Comparison of ENCODE assay signal across 9 cellular contexts in the genomic region with DNA sequence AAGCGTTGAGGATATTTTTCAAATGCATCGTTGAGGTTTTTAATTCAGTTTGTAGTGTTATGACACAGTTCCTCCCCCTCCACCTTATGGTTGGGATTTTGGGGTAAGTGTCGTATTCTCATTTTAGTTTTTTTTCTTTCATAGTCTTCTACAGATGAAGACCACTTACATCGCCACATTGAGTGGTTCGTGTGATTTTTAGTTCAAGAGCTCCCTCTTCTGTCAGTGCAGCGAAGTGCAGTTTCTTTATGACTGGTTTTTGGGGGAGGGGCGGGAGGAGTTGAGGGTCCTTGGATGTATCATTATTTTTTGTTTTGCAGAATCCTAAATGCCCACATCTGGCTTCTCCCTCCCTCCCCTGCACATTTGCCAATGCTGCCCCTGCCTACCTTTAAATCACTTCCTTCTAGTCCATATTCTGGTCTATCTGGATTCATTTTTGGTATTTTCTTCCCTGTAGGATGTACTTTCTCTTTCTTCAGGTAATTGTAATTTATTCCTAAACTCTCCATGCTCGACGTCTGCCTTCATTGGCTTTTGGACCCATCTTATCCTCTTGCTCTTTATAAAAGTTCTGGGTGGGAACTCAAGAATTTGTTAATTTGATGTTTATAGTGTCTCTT.
DNase-seq lines count a peak whose midpoint lies in the region; ATAC-seq lines count a peak whose summit lies in the region.
"Had no signal": no experiment of that assay in that cellular context is flagged by ENCODE, and none has a peak within 500 bp of the region (broad histone marks: within the 10 kb centered on the region; RNA-seq: fewer than 3 reads in every experiment).

No MANE protein-coding gene starts in this region.

- H3K4me1 Mint-ChIP-seq in naive B cell = no peaks in the 10 kb centered on the region

- H3K4me3 Mint-ChIP-seq in naive B cell = no peak overlapping the region

- no peak overlapping the region for H3K4me3 ChIP-seq in Jurkat, Clone E6-1 (ENCODE audit: low read length)
- H3K4me3 ChIP-seq: BLaER1 treated with 17β-estradiol and CSF1 and Interleukin-3, amounts not matched to agents 10 nM and 100 nM had no signal

- peak; percentile 61 for DNase-seq in NCI-H1436 (lab: John Stamatoyannopoulos, UW)
- DNase-seq in NCI-H1436 treated with DMSO at 0.1 percent for 48 hours (lab: John Stamatoyannopoulos, UW) = no peak
- peak; percentile 57 for DNase-seq in Jurkat, Clone E6-1 (ENCODE audit: low read depth, low spot score)
- peak; percentile 72 for DNase-seq in OCI-M1 (lab: John Stamatoyannopoulos, UW)
- peak; percentile 28 to 49 for DNase-seq in dermis microvascular lymphatic vessel endothelial cell (ENCODE audit: low read depth in 2 of 2)
- peak; percentile 13 for DNase-seq in naive B cell

- H3K36me3 Mint-ChIP-seq in naive B cell = no peaks in the 10 kb centered on the region

- no peak for ATAC-seq in naive B cell (ENCODE audit: low read depth in 2 of 2)
- no peak for ATAC-seq in HG03460 (IDR thresholded peaks at IDR 0.05; ENCODE audit: unreplicated experiment)
- ATAC-seq in HG02852 (IDR thresholded peaks at IDR 0.05; ENCODE audit: unreplicated experiment) = no peak

- H3K27ac Mint-ChIP-seq in naive B cell = no peak overlapping the region

- peaks cover 18 to 32% (median 25%) of the 10 kb centered on the region in 3 donors for H3K27me3 Mint-ChIP-seq in naive B cell

- H3K9me3 Mint-ChIP-seq in naive B cell = peaks cover 0 to 20% (median 4%) of the 10 kb centered on the region in 7 donors
